ENCODE assay signal across 9 cellular contexts in genomic region chr18:29154758-29155725, GRCh38.
DNase-seq lines count a peak whose midpoint lies in the region; ATAC-seq and TF ChIP-seq lines count a peak whose summit lies in the region.
"Had no signal": no experiment of that assay in that cellular context is flagged by ENCODE, and none has a peak within 500 bp of the region (broad histone marks: within the 10 kb centered on the region; RNA-seq: fewer than 3 reads in every experiment).

No MANE protein-coding gene starts in this region.

- DNase-seq in HCT116 (ENCODE audit: low read depth, low spot score) (peak; percentile 66), RPMI7951 (ENCODE audit: low read depth) (peak; percentile 66), fibroblast of mammary gland (ENCODE audit: low read depth) (peak; percentile 91), smooth muscle cell (lab: John Stamatoyannopoulos, UW; ENCODE audit: unreplicated experiment) (no peak), NCI-H526 (lab: John Stamatoyannopoulos, UW) (no peak)
- DNase-seq in activated naive CD4-positive, alpha-beta T cell treated with anti-CD3 and anti-CD28 coated beads, Interleukin-2, amount 50 U/mL, for 16 hours: no peak
- no peak for DNase-seq in stimulated activated naive CD4-positive, alpha-beta T cell treated with Interleukin-2 at 50 U/mL for 16 hours (lab: John Stamatoyannopoulos, UW)
- DNase-seq: activated CD4-positive, alpha-beta T cell treated with anti-CD3 and anti-CD28 coated beads for 1 hour; foreskin melanocyte had no signal

- WGBS in smooth muscle cell (ENCODE audit: low lambda C conversion rate): 60% methylated on average over 9 of the region's 9 CpGs

- POLR2A ChIA-PET in HCT116 (lab: Charles Lee): interaction anchor here (1.6 kb wide), 1 partner anchor 10 kb away, joined by 4 read pairs; no protein-coding TSS in a partner anchor

- H3K79me2 ChIP-seq in HCT116 (ENCODE audit: insufficient read depth, low read length): no peaks in the 10 kb centered on the region
- H3K79me2 ChIP-seq in smooth muscle cell (ENCODE audit: low read depth): no peaks in the 10 kb centered on the region

- H3K27ac ChIP-seq in HCT116 (ENCODE audit: low read depth, low read length) (peak overlapping the region; percentile 60; the same call in 1 of the 2 replicates), smooth muscle cell (ENCODE audit: low read depth) (peak overlapping the region; percentile 93)

- H3K4me1 ChIP-seq in HCT116 (ENCODE audit: control insufficient read depth in 1 of 2, insufficient read depth in 2 of 2, low read length in 2 of 2): peaks cover 28 to 53% of the 10 kb centered on the region in 2 experiments
- peaks cover 5% of the 10 kb centered on the region for H3K4me1 ChIP-seq in smooth muscle cell (ENCODE audit: low read depth)

- H3K9me2 ChIP-seq in HCT116 (ENCODE audit: insufficient read depth): no peaks in the 10 kb centered on the region

- CTCF ChIA-PET in HCT116 (lab: Charles Lee): no interaction called here

- peak overlapping the region; percentile 66 for H3K4me2 ChIP-seq in HCT116 (ENCODE audit: low read length)
- H3K4me2 ChIP-seq in smooth muscle cell: peak overlapping the region; percentile 49

- no peak for TF ChIP-seq POLR2A in HCT116 (IDR thresholded peaks at IDR 0.05; ENCODE audit: borderline replicate concordance, extremely low read depth, insufficient read depth, insufficient read length)

- TF ChIP-seq CTCF in HCT116 (IDR thresholded peaks at IDR 0.05 in 2 of 3, conservative IDR thresholded peaks at IDR 0.05 in 1 of 3; ENCODE audit: borderline replicate concordance in 1 of 3, insufficient read depth in 1 of 3, low read depth in 2 of 3, low read length in 2 of 3) (no peak), fibroblast of mammary gland (conservative IDR thresholded peaks at IDR 0.05; ENCODE audit: control insufficient read depth, insufficient read depth, low read depth, low read length) (no peak), smooth muscle cell (IDR thresholded peaks at IDR 0.05; ENCODE audit: borderline replicate concordance, insufficient read depth, poor library complexity, severe bottlenecking) (no peak)

- H3K9ac ChIP-seq in HCT116 (ENCODE audit: low read length): peak overlapping the region; percentile 16
- peak overlapping the region; percentile 64 for H3K9ac ChIP-seq in smooth muscle cell (ENCODE audit: low read depth)

- peak; percentile 74 for ATAC-seq in HCT116

- intact Hi-C loops in HCT116 (cut with micrococcal nuclease): no loop called here

- no peak overlapping the region for H2AFZ ChIP-seq in HCT116 (ENCODE audit: low read depth, low read length, poor library complexity, severe bottlenecking)
- no peak overlapping the region for H2AFZ ChIP-seq in smooth muscle cell (ENCODE audit: low read depth)

- H3K4me3 ChIP-seq in HCT116 (replicated peaks in 1 of 2; ENCODE audit: low read depth in 1 of 2, low read length in 2 of 2) (peak overlapping the region in 1 of 2 experiments; percentile 7; a peak in 1 of 4 replicates), fibroblast of mammary gland (ENCODE audit: control insufficient read depth, low read depth, low read length) (no peak overlapping the region), smooth muscle cell (no peak overlapping the region)

- H3K27me3 ChIP-seq in HCT116 (ENCODE audit: insufficient read depth, low read length) (no peaks in the 10 kb centered on the region), smooth muscle cell (ENCODE audit: low read depth) (no peaks in the 10 kb centered on the region)

- no peaks in the 10 kb centered on the region for H3K9me3 ChIP-seq in HCT116 (ENCODE audit: control insufficient read depth in 1 of 2, insufficient read depth in 1 of 2, low read depth in 1 of 2, low read length in 2 of 2)
- H3K9me3 ChIP-seq in smooth muscle cell (replicated peaks; ENCODE audit: low read depth): no peaks in the 10 kb centered on the region

- RAD21 ChIA-PET in HCT116 (lab: Charles Lee; ENCODE audit: low non-redundant PET in 1 of 2, low total read pairs in 2 of 2, uncharacterized antibody in 2 of 2, unreplicated experiment in 2 of 2): no interaction called here

- H3K36me3 ChIP-seq in HCT116 (ENCODE audit: control insufficient read depth in 1 of 2, insufficient read depth in 2 of 2, low read length in 2 of 2) (no peaks in the 10 kb centered on the region), smooth muscle cell (ENCODE audit: low read depth) (no peaks in the 10 kb centered on the region)

- H3F3A ChIP-seq in smooth muscle cell (ENCODE audit: low read depth): no peaks in the 10 kb centered on the region

- TF ChIP-seq RAD21 in HCT116 (IDR thresholded peaks at IDR 0.05; ENCODE audit: low read depth): no peak

- BruUV-seq in HCT116 (replicated peaks; lab: Mats Ljungman, UMichigan): no TSS peak

- H4K20me1 ChIP-seq in HCT116 (ENCODE audit: insufficient read depth) (no peaks in the 10 kb centered on the region), smooth muscle cell (ENCODE audit: low read depth) (no peaks in the 10 kb centered on the region)

TF ChIP-seq in HCT116, 20 proteins besides CTCF, POLR2A, EP300 and RAD21 (continues in another document):
- TF ChIP-seq TCF7L2 (IDR thresholded peaks at IDR 0.05; ENCODE audit: borderline replicate concordance, extremely low read depth, insufficient read depth, insufficient read length) (peak; percentile 82), MAX (IDR thresholded peaks at IDR 0.05) (peak; percentile 28; the same call in 1 of the 2 replicates), FOSL1 (IDR thresholded peaks at IDR 0.05; ENCODE audit: low read depth) (no peak; the same call in none of the 2 replicates), ZBTB33 (IDR thresholded peaks at IDR 0.05; ENCODE audit: extremely low read depth, insufficient replicate concordance, low read length) (no peak), CBX3 (IDR thresholded peaks at IDR 0.05; ENCODE audit: low read depth) (no peak), SP1 (IDR thresholded peaks at IDR 0.05; ENCODE audit: low read depth) (peak; percentile 47), YY1 (IDR thresholded peaks at IDR 0.05; ENCODE audit: extremely low read depth, insufficient replicate concordance, low read depth, low read length) (peak; percentile 3), EZH2phosphoT487 (IDR thresholded peaks at IDR 0.05; ENCODE audit: borderline replicate concordance) (no peak), SRF (IDR thresholded peaks at IDR 0.05; ENCODE audit: low read depth) (no peak; the same call in none of the 2 replicates), EGR1 (IDR thresholded peaks at IDR 0.05; ENCODE audit: low read depth) (no peak), ELF1 (IDR thresholded peaks at IDR 0.05; ENCODE audit: borderline replicate concordance, low read depth) (no peak), ZNF274 (IDR thresholded peaks at IDR 0.05; ENCODE audit: low read depth, low read length) (no peak), ZFX (IDR thresholded peaks at IDR 0.05) (no peak), POLR2AphosphoS5 (IDR thresholded peaks at IDR 0.05; ENCODE audit: low read depth, low read length) (no peak), EZH2 (IDR thresholded peaks at IDR 0.05) (no peak), REST (IDR thresholded peaks at IDR 0.05; ENCODE audit: low read depth) (no peak), SIN3A (IDR thresholded peaks at IDR 0.05; ENCODE audit: low read depth) (no peak), JUND (IDR thresholded peaks at IDR 0.05) (peak; percentile 65), CEBPB (IDR thresholded peaks at IDR 0.05; ENCODE audit: low read depth) (peak; percentile 37; the same call in 1 of the 2 replicates)

Comparison
In these comparisons a context has a peak if more than half of its experiments do, and no peak if none do; other contexts are left out.
1. DNase-seq: peak in HCT116 (single experiment), RPMI7951 (single experiment) and fibroblast of mammary gland (single experiment); none in smooth muscle cell (single experiment), NCI-H526 (0 of 2), activated naive CD4-positive, alpha-beta T cell treated with anti-CD3 and anti-CD28 coated beads, Interleukin-2, amount 50 U/mL, for 16 hours (single experiment) and stimulated activated naive CD4-positive, alpha-beta T cell treated with Interleukin-2 at 50 U/mL for 16 hours (single experiment).